ENCODE assay signal across 9 cellular contexts in genomic region chr4:184896868-184897715, GRCh38.
A peak's percentile ranks its signal among the peaks of the same experiment; 100 is the strongest.
DNase-seq lines count a peak whose midpoint lies in the region; ATAC-seq and TF ChIP-seq lines count a peak whose summit lies in the region.
"Had no signal": no experiment of that assay in that cellular context is flagged by ENCODE, and none has a peak within 500 bp of the region (broad histone marks: within the 10 kb centered on the region; RNA-seq: fewer than 3 reads in every experiment).

No MANE protein-coding gene starts in this region.

- no peaks in the 10 kb centered on the region for H3K36me3 Mint-ChIP-seq in mesothelial cell of epicardium

- ATAC-seq in GM18508 (IDR thresholded peaks at IDR 0.05; ENCODE audit: insufficient read depth, unreplicated experiment) (peak; percentile 51), HG02588 (IDR thresholded peaks at IDR 0.05; ENCODE audit: unreplicated experiment) (peak; percentile 71)

- no peak overlapping the region for H3K4me3 Mint-ChIP-seq in mesothelial cell of epicardium

- H3K27me3 Mint-ChIP-seq in mesothelial cell of epicardium (ENCODE audit: low read depth): peaks cover 3% of the 10 kb centered on the region

- H3K9me3 Mint-ChIP-seq in mesothelial cell of epicardium: peaks cover 12% of the 10 kb centered on the region

- no peak for TF ChIP-seq CTCF in mesothelial cell of epicardium (IDR thresholded peaks at IDR 0.05; ENCODE audit: unreplicated experiment)

- H3K27ac Mint-ChIP-seq in mesothelial cell of epicardium: no peak overlapping the region

- H3K4me1 Mint-ChIP-seq in mesothelial cell of epicardium: peaks cover 4% of the 10 kb centered on the region

- DNase-seq in NOMO-1 treated with dmso at 0.1 percent for 144 hours (lab: John Stamatoyannopoulos, UW; ENCODE audit: unreplicated experiment) (peak; percentile 51), medulla oblongata (ENCODE audit: extremely low spot score) (peak; percentile 38), RPMI8226 (no peak), HUDEP-2 (lab: John Stamatoyannopoulos, UW; ENCODE audit: unreplicated experiment in 76 of 76) (no peak), mesothelial cell of epicardium (ENCODE audit: low spot score in 2 of 2, unreplicated experiment in 2 of 2) (no peak)
- DNase-seq in stimulated activated CD4-positive, alpha-beta T cell treated with anti-CD3 and anti-CD28 coated beads, Interleukin-4, amount 100 ng/mL, for 4 hours: no peak
- DNase-seq: stimulated activated CD4-positive, alpha-beta T cell treated with anti-CD3 and anti-CD28 coated beads, Interleukin-12 subunit alpha, Interleukin-12 subunit beta, amount 100 ng/mL, for 4 hours had no signal

Comparison
In these comparisons a context has a peak if more than half of its experiments do, and no peak if none do; other contexts are left out.
1. DNase-seq: peak in NOMO-1 treated with dmso at 0.1 percent for 144 hours (single experiment) and medulla oblongata (single experiment); none in RPMI8226 (single experiment), stimulated activated CD4-positive, alpha-beta T cell treated with anti-CD3 and anti-CD28 coated beads, Interleukin-4, amount 100 ng/mL, for 4 hours (0 of 2), HUDEP-2 (0 of 76) and mesothelial cell of epicardium (0 of 2).